In genomic region chr3:41001556-41001955, GRCh38 we compare ENCODE assay signal across 16 cellular contexts.
"Had no signal": no experiment of that assay in that cellular context is flagged by ENCODE, and none has a peak within 500 bp of the region (broad histone marks: within the 10 kb centered on the region; RNA-seq: fewer than 3 reads in every experiment).

No MANE protein-coding gene starts in this region.

- H3K4me3 ChIP-seq: dorsolateral prefrontal cortex, esophagus squamous epithelium, gastrocnemius medialis, spleen, thyroid gland had no signal

- H3K27ac ChIP-seq: dorsolateral prefrontal cortex, gastrocnemius medialis, spleen, thyroid gland had no signal

- H3K4me1 ChIP-seq: spleen had no signal

- H3K27me3 ChIP-seq: esophagus squamous epithelium, gastrocnemius medialis, thyroid gland had no signal

- H3K36me3 ChIP-seq: esophagus squamous epithelium, gastrocnemius medialis, spleen, thyroid gland had no signal

- DNase-seq: activated gamma-delta T cell treated with Interleukin-2 at 50 U/mL for 16 hours; activated T-cell treated with anti-CD3 and anti-CD28 coated beads, Interleukin-2, amount 50 U/mL, for 1 hour; anterior cingulate cortex; caudate nucleus; dorsolateral prefrontal cortex; endodermal cell; esophagus squamous epithelium; gastrocnemius medialis; head of caudate nucleus; midbrain; natural killer cell; spleen; stimulated activated CD4-positive, alpha-beta T cell treated with anti-CD3 and anti-CD28 coated beads, Interleukin-4, amount 100 ng/mL, for 4 hours; stimulated activated naive CD8-positive, alpha-beta T cell treated with anti-CD3 and anti-CD28 coated beads, Interleukin-15, Interleukin-2, amounts not matched to agents 100 U/mL and 50 U/mL, for 24 hours; T1000; thyroid gland had no signal

- H3K9me3 ChIP-seq: esophagus squamous epithelium, gastrocnemius medialis, spleen, thyroid gland had no signal
